12 cellular contexts compared by ENCODE assay signal in genomic region chr16:50549561-50549915, GRCh38. TPM values are rescaled to one million over a fixed set of nuclear protein-coding genes. Genes with fewer than 3 reads are reported as not detected.
A peak's percentile ranks its signal among the peaks of the same experiment; 100 is the strongest.
DNase-seq lines count a peak whose midpoint lies in the region; ATAC-seq and TF ChIP-seq lines count a peak whose summit lies in the region.
"Had no signal": no experiment of that assay in that cellular context is flagged by ENCODE, and none has a peak within 500 bp of the region (broad histone marks: within the 10 kb centered on the region; RNA-seq: fewer than 3 reads in every experiment).

No MANE protein-coding gene starts in this region.

- intact Hi-C loops in esophagus squamous epithelium (cut with DNase I) (no loop called here), testis (cut with DNase I; ENCODE audit: low total_unique reads) (no loop called here)

- no peak for DNase-seq in stimulated activated naive CD8-positive, alpha-beta T cell treated with anti-CD3 and anti-CD28 coated beads, Interleukin-15, Interleukin-2, amounts not matched to agents 100 U/mL and 50 U/mL, for 24 hours
- DNase-seq in esophagus squamous epithelium (lab: John Stamatoyannopoulos, UW) (no peak), osteocyte (ENCODE audit: extremely low spot score, unreplicated experiment) (no peak), NCI-H2171 treated with DMSO at 0.1 percent for 48 hours (lab: John Stamatoyannopoulos, UW) (no peak), MV-4-11 (lab: John Stamatoyannopoulos, UW) (no peak), testis (no peak)
- DNase-seq: activated gamma-delta T cell, AML-193 had no signal

- H3K27ac ChIP-seq in esophagus squamous epithelium (peak overlapping the region; percentile 6 to 89 (median 76)), testis (no peak overlapping the region)
- H3K27ac ChIP-seq: KMS-11 had no signal

- no peak for TF ChIP-seq CTCF in esophagus squamous epithelium (IDR thresholded peaks at IDR 0.05)
- no peak for TF ChIP-seq CTCF in osteocyte (IDR thresholded peaks at IDR 0.05)
- TF ChIP-seq CTCF in testis (IDR thresholded peaks at IDR 0.05): no peak

- ATAC-seq in stimulated activated naive CD8-positive, alpha-beta T cell treated with anti-CD3 and anti-CD28 coated beads, Interleukin-15, Interleukin-2, amounts not matched to agents 100 U/mL and 50 U/mL, for 24 hours: no peak
- no peak for ATAC-seq in GM21367 (IDR thresholded peaks at IDR 0.05; ENCODE audit: unreplicated experiment)
- ATAC-seq: Panc1 had no signal

- no peaks in the 10 kb centered on the region for H3K9me3 Mint-ChIP-seq in stimulated activated naive CD8-positive, alpha-beta T cell treated with anti-CD3 and anti-CD28 coated beads, Interleukin-15, Interleukin-2, amounts not matched to agents 100 ng/mL and 50 ng/mL, for 24 hours
- H3K9me3 Mint-ChIP-seq in osteocyte (ENCODE audit: unreplicated experiment): no peaks in the 10 kb centered on the region

- H3K9me3 ChIP-seq in esophagus squamous epithelium (no peaks in the 10 kb centered on the region), testis (no peaks in the 10 kb centered on the region)

- H3K4me1 ChIP-seq in esophagus squamous epithelium (peaks cover 16 to 27% (median 16%) of the 10 kb centered on the region in 3 donors), testis (peaks cover 4% of the 10 kb centered on the region)

- 89 to 93% methylated on average over 3 to 4 of the region's 7 CpGs for WGBS in esophagus squamous epithelium, 2 donors
- WGBS in testis, 2 donors: 57 to 72% methylated on average over 3 to 7 of the region's 7 CpGs

- no peaks in the 10 kb centered on the region for H3K36me3 Mint-ChIP-seq in stimulated activated naive CD8-positive, alpha-beta T cell treated with anti-CD3 and anti-CD28 coated beads, Interleukin-15, Interleukin-2, amounts not matched to agents 100 ng/mL and 50 ng/mL, for 24 hours (ENCODE audit: low read depth)
- H3K36me3 Mint-ChIP-seq in osteocyte (ENCODE audit: unreplicated experiment): no peaks in the 10 kb centered on the region

- no peaks in the 10 kb centered on the region for H3K36me3 ChIP-seq in esophagus squamous epithelium
- H3K36me3 ChIP-seq in testis (ENCODE audit: low read depth, missing control alignments): no peaks in the 10 kb centered on the region

- H3K4me3 Mint-ChIP-seq in stimulated activated naive CD8-positive, alpha-beta T cell treated with anti-CD3 and anti-CD28 coated beads, Interleukin-15, Interleukin-2, amounts not matched to agents 100 ng/mL and 50 ng/mL, for 24 hours: peak overlapping the region; percentile 39
- peak overlapping the region; percentile 26 for H3K4me3 Mint-ChIP-seq in osteocyte (ENCODE audit: unreplicated experiment)

- H3K27me3 ChIP-seq in esophagus squamous epithelium: peaks cover 0 to 38% (median 0%) of the 10 kb centered on the region in 4 donors
- no peaks in the 10 kb centered on the region for H3K27me3 ChIP-seq in testis

- no peak for TF ChIP-seq POLR2A in esophagus squamous epithelium (IDR thresholded peaks at IDR 0.05)
- no peak for TF ChIP-seq POLR2A in testis (IDR thresholded peaks at IDR 0.05)

- H3K27ac Mint-ChIP-seq in stimulated activated naive CD8-positive, alpha-beta T cell treated with anti-CD3 and anti-CD28 coated beads, Interleukin-15, Interleukin-2, amounts not matched to agents 100 ng/mL and 50 ng/mL, for 24 hours: no peak overlapping the region
- H3K27ac Mint-ChIP-seq in osteocyte (ENCODE audit: unreplicated experiment): no peak overlapping the region

- peaks cover 25% of the 10 kb centered on the region for H3K4me1 Mint-ChIP-seq in stimulated activated naive CD8-positive, alpha-beta T cell treated with anti-CD3 and anti-CD28 coated beads, Interleukin-15, Interleukin-2, amounts not matched to agents 100 ng/mL and 50 ng/mL, for 24 hours (ENCODE audit: low read depth)
- peaks cover 7% of the 10 kb centered on the region for H3K4me1 Mint-ChIP-seq in osteocyte (ENCODE audit: unreplicated experiment)

- H3K4me3 ChIP-seq in esophagus squamous epithelium (peak overlapping the region; percentile 59 to 91 (median 83)), testis (peak overlapping the region in 1 of 2 donors; percentile 70)

- H3K27me3 Mint-ChIP-seq in stimulated activated naive CD8-positive, alpha-beta T cell treated with anti-CD3 and anti-CD28 coated beads, Interleukin-15, Interleukin-2, amounts not matched to agents 100 ng/mL and 50 ng/mL, for 24 hours: peaks cover 14% of the 10 kb centered on the region
- H3K27me3 Mint-ChIP-seq in osteocyte (ENCODE audit: unreplicated experiment): peaks cover 64% of the 10 kb centered on the region

RNA-seq across cellular contexts. Expression of gene NKD1, which starts 1.3 kb away (rescaled TPM):
- total RNA-seq in esophagus squamous epithelium (10 to 100 TPM in 1 of 4 donors, 1 to 10 TPM in 3; 1.1 to 10.5 (median 3.1) TPM), osteocyte (0.43 and 0.63 TPM in 2 replicates), testis (10 to 100 TPM in 1 of 2 donors, 1 to 10 TPM in 1; 8.4 to 14.4 TPM)
- 5.9 TPM for polyA plus RNA-seq in testis (ENCODE audit: insufficient read depth, low read depth, low replicate concordance)

Comparison
In these comparisons a context has a peak if more than half of its experiments do, and no peak if none do; other contexts are left out.
1. H3K27ac ChIP-seq: peak in esophagus squamous epithelium (4 of 4); none in testis (0 of 2).